9 cellular contexts compared by ENCODE assay signal in genomic region chr1:164787834-164788231, GRCh38.
DNase-seq lines count a peak whose midpoint lies in the region; ATAC-seq and TF ChIP-seq lines count a peak whose summit lies in the region.
"Had no signal": no experiment of that assay in that cellular context is flagged by ENCODE, and none has a peak within 500 bp of the region (broad histone marks: within the 10 kb centered on the region; RNA-seq: fewer than 3 reads in every experiment).

No MANE protein-coding gene starts in this region.

- H3K79me2 ChIP-seq in mammary epithelial cell (ENCODE audit: insufficient read depth, low read length) (no peaks in the 10 kb centered on the region), parathyroid adenoma (peaks cover 4% of the 10 kb centered on the region)

- no TSS peak for BruUV-seq in mammary epithelial cell (replicated peaks; lab: Mats Ljungman, UMichigan)

- peaks cover 0 to 3% of the 10 kb centered on the region in 2 experiments; a peak in 1 of 3 replicates for H3K36me3 ChIP-seq in HEK293 (ENCODE audit: control insufficient read depth in 2 of 2, insufficient read depth in 1 of 2, low read length in 2 of 2)
- H3K36me3 ChIP-seq in mammary epithelial cell (ENCODE audit: insufficient read depth, low read length) = no peaks in the 10 kb centered on the region
- no peaks in the 10 kb centered on the region for H3K36me3 ChIP-seq in parathyroid adenoma (ENCODE audit: control insufficient read depth, insufficient read depth, low read length)
- H3K36me3 ChIP-seq in right lobe of liver = no peaks in the 10 kb centered on the region

- intact Hi-C loops in mammary epithelial cell (cut with micrococcal nuclease) (loop anchor here (1.0 to 5.0 kb wide), 9 partner anchors 79 to 1259 kb away; partner anchors contain the start of gene PBX1), right lobe of liver (cut with DNase I) (loop anchor here in 1 of 2 donors (10.0 kb wide), 1 partner anchor 113 kb away; no protein-coding TSS in a partner anchor)

- TF ChIP-seq CTCF in HEK293 (tag by site-specific recombination; IDR thresholded peaks at IDR 0.05) (no peak), mammary epithelial cell (conservative IDR thresholded peaks at IDR 0.05 in 1 of 2, IDR thresholded peaks at IDR 0.05 in 1 of 2; ENCODE audit: extremely low read depth in 1 of 2, insufficient read depth in 1 of 2, low read depth in 1 of 2, low read length in 2 of 2) (no peak), parathyroid adenoma (IDR thresholded peaks at IDR 0.05) (no peak), GM10266 (IDR thresholded peaks at IDR 0.05; ENCODE audit: control insufficient read depth, insufficient read depth, low read depth, missing control alignments) (no peak), right lobe of liver (IDR thresholded peaks at IDR 0.05) (no peak)

- ATAC-seq in right lobe of liver = no peak

- DNase-seq in NCI-H2227 (lab: John Stamatoyannopoulos, UW; ENCODE audit: unreplicated experiment) = peak; percentile 52
- DNase-seq in mammary epithelial cell = peak; percentile 42
- no peak for DNase-seq in globus pallidus (ENCODE audit: low spot score)
- DNase-seq in GM10266 (ENCODE audit: extremely low spot score) = no peak
- DNase-seq in GM19238 (ENCODE audit: insufficient read length, low spot score) = no peak
- no peak for DNase-seq in right lobe of liver

- H3K4me1 ChIP-seq in HEK293 (ENCODE audit: control insufficient read depth, insufficient read depth, low read length) (peaks cover 9% of the 10 kb centered on the region), mammary epithelial cell (ENCODE audit: insufficient read depth, low read length) (peaks cover 27% of the 10 kb centered on the region), parathyroid adenoma (peaks cover 25% of the 10 kb centered on the region), right lobe of liver (no peaks in the 10 kb centered on the region)

- in situ Hi-C loops in mammary epithelial cell (cut with MboI; ENCODE audit: low sequenced_read_pairs in 2 of 2) = loop anchor here in 1 of 2 donors (5.0 to 25.0 kb wide), 3 partner anchors 166 to 1251 kb away; no protein-coding TSS in a partner anchor

- H2AFZ ChIP-seq in mammary epithelial cell (ENCODE audit: low read depth, low read length) (peak overlapping the region; percentile 79), parathyroid adenoma (peak overlapping the region; percentile 45)

- dilution Hi-C loops in mammary epithelial cell (cut with HindIII; ENCODE audit: low sequenced_read_pairs) = no loop called here

- POLR2A ChIA-PET in HEK293 (lab: Yijun Ruan, JAX) = interaction anchor here (1.4 kb wide), 1 partner anchor 229 kb away, joined by 7 read pairs; the partner anchor contains the start of gene PBX1

- CTCF ChIA-PET in HEK293 (lab: Yijun Ruan, JAX) = interaction anchor here (0.6 to 2.5 kb wide), 38 partner anchors 9 to 1376 kb away, joined by 3 to 15 read pairs (median 4); partner anchors contain the start of gene PBX1
- CTCF ChIA-PET in mammary epithelial cell (lab: Charles Lee; ENCODE audit: low non-redundant PET) = interaction anchor here (0.6 to 1.1 kb wide), 4 partner anchors 229 to 1133 kb away, joined by 3 to 5 read pairs (median 5); partner anchors contain the start of gene PBX1

- 20% methylated on average over 6 of the region's 8 CpGs for WGBS in mammary epithelial cell (ENCODE audit: low coverage, missing lambda C conversion rate)
- 72% methylated on average over 8 of the region's 8 CpGs for WGBS in right lobe of liver (ENCODE audit: insufficient coverage, low coverage, low lambda C conversion rate, missing lambda C conversion rate)

- H3K27me3 ChIP-seq in mammary epithelial cell (ENCODE audit: insufficient read depth, low read length) = no peaks in the 10 kb centered on the region
- no peaks in the 10 kb centered on the region for H3K27me3 ChIP-seq in parathyroid adenoma (ENCODE audit: control insufficient read depth, insufficient read depth, low read length)
- no peaks in the 10 kb centered on the region for H3K27me3 ChIP-seq in right lobe of liver

- no peaks in the 10 kb centered on the region for H4K20me1 ChIP-seq in mammary epithelial cell (ENCODE audit: insufficient read depth, low read length)

- H3K4me2 ChIP-seq in mammary epithelial cell (ENCODE audit: insufficient read depth, low read depth, low read length) = peak overlapping the region; percentile 76
- no peak overlapping the region for H3K4me2 ChIP-seq in parathyroid adenoma (ENCODE audit: low read length)

- H3K4me3 ChIP-seq in HEK293 (ENCODE audit: low read depth, low read length) (no peak overlapping the region), mammary epithelial cell (replicated peaks in 1 of 3; ENCODE audit: insufficient read depth in 1 of 3, low read depth in 2 of 3, low read length in 3 of 3) (peak overlapping the region in 1 of 3 experiments; percentile 7), parathyroid adenoma (ENCODE audit: low read depth, low read length) (no peak overlapping the region), right lobe of liver (no peak overlapping the region)
- H3K4me3 ChIP-seq: lung had no signal

- H3K27ac ChIP-seq in HEK293 (ENCODE audit: extremely low read depth, low read depth, low read length) = peak overlapping the region; percentile 14; the same call in 1 of the 2 replicates
- H3K27ac ChIP-seq in mammary epithelial cell (ENCODE audit: insufficient read depth, low read depth, low read length) = no peak overlapping the region
- peak overlapping the region; percentile 79 for H3K27ac ChIP-seq in parathyroid adenoma
- H3K27ac ChIP-seq in right lobe of liver = no peak overlapping the region

- H3K9me3 ChIP-seq in HEK293 (ENCODE audit: control insufficient read depth, insufficient read depth, low read depth, low read length) (no peaks in the 10 kb centered on the region), mammary epithelial cell (replicated peaks; ENCODE audit: insufficient read depth, low read length) (no peaks in the 10 kb centered on the region), parathyroid adenoma (ENCODE audit: control insufficient read depth, low read length) (no peaks in the 10 kb centered on the region), right lobe of liver (no peaks in the 10 kb centered on the region)

- no peak for TF ChIP-seq POLR2A in right lobe of liver (IDR thresholded peaks at IDR 0.05)

- H3K9ac ChIP-seq in mammary epithelial cell (ENCODE audit: insufficient read depth, low read length) (no peak overlapping the region), parathyroid adenoma (no peak overlapping the region)

TF ChIP-seq in HEK293, 187 proteins besides CTCF, POLR2A, EP300 and RAD21 (continues in another document):
- peak; percentile 36; the same call in 1 of the 2 replicates for TF ChIP-seq ZNF664 (tag by site-specific recombination; IDR thresholded peaks at IDR 0.05)
- TF ChIP-seq OSR2 (tag by site-specific recombination; IDR thresholded peaks at IDR 0.05) = 0 out of 2 replicates have a peak, but pooled peaks have one; percentile 3
- TF ChIP-seq, protein P1, sequence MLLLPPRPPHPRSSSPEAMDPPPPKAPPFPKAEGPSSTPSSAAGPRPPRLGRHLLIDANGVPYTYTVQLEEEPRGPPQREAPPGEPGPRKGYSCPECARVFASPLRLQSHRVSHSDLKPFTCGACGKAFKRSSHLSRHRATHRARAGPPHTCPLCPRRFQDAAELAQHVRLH (tag by site-specific recombination; IDR thresholded peaks at IDR 0.05) = 0 out of 2 replicates have a peak, but pooled peaks have one; percentile 16
- no peak; the same call in 1 of the 2 replicates for TF ChIP-seq ZNF843 (tag by site-specific recombination; IDR thresholded peaks at IDR 0.05)
- TF ChIP-seq, protein P2, sequence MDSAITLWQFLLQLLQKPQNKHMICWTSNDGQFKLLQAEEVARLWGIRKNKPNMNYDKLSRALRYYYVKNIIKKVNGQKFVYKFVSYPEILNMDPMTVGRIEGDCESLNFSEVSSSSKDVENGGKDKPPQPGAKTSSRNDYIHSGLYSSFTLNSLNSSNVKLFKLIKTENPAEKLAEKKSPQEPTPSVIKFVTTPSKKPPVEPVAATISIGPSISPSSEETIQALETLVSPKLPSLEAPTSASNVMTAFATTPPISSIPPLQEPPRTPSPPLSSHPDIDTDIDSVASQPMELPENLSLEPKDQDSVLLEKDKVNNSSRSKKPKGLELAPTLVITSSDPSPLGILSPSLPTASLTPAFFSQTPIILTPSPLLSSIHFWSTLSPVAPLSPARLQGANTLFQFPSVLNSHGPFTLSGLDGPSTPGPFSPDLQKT (IDR thresholded peaks at IDR 0.05; ENCODE audit: borderline replicate concordance, low read depth, low read length) = no peak
- TF ChIP-seq ZNF629 (tag by site-specific recombination; IDR thresholded peaks at IDR 0.05) = peak; percentile 67
- TF ChIP-seq PRDM6 (tag by site-specific recombination; IDR thresholded peaks at IDR 0.05) = peak; percentile 75
- TF ChIP-seq PATZ1 (tag by site-specific recombination; IDR thresholded peaks at IDR 0.05) = peak; percentile 63
- no peak for TF ChIP-seq ZNF24 (tag by site-specific recombination; IDR thresholded peaks at IDR 0.05)
- TF ChIP-seq ZNF600 (tag by site-specific recombination; IDR thresholded peaks at IDR 0.05) = peak; percentile 34

Comparison
In these comparisons a context has a peak if more than half of its experiments do, and no peak if none do; other contexts are left out.
1. H3K27ac ChIP-seq: peak in HEK293 (single experiment) and parathyroid adenoma (single experiment); none in mammary epithelial cell (single experiment) and right lobe of liver (0 of 3).
2. DNase-seq: peak in NCI-H2227 (single experiment) and mammary epithelial cell (single experiment); none in globus pallidus (single experiment), GM10266 (single experiment), GM19238 (single experiment) and right lobe of liver (0 of 3).